13 cellular contexts compared by ENCODE assay signal in the genomic region with DNA sequence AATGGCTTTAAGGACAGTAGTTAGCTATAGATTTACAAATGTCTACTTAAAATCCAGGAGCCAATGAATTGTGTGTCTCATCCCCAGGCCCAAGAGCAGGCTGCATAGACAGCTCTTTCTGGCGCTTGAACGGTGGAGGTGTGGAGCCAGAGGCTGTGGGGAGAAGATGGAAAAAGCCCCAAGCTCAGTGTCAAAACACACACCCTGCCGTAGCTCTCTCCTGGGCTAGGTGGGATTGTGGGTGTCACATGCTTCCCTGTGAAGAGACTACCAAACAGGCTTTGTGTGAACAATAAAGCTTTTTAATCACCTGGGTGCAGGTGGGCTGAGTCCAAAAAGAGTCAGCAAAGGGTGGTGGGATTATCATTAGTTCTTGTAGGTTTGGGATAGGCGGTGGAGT. TPM values are rescaled to one million over a fixed set of nuclear protein-coding genes. Genes with fewer than 3 reads are reported as not detected.
DNase-seq lines count a peak whose midpoint lies in the region; ATAC-seq and TF ChIP-seq lines count a peak whose summit lies in the region.
"Not testable (repeated sequence)": the region's sequence is repeated elsewhere in the genome, so short reads cannot be mapped to it uniquely, and the experiment has no call there.
"Had no signal": no experiment of that assay in that cellular context is flagged by ENCODE, and none has a peak within 500 bp of the region (broad histone marks: within the 10 kb centered on the region; RNA-seq: fewer than 3 reads in every experiment).

No MANE protein-coding gene starts in this region.

- peak overlapping the region; percentile 45 for H3K27ac Mint-ChIP-seq in T-helper 1 cell treated with Interleukin-12 subunit alpha and Interleukin-12 subunit beta and Interleukin-4 antibody, amounts not matched to agents 30 μg/mL and 1 μg/mL, for 36 hours
- peak overlapping the region; percentile 21 for H3K27ac Mint-ChIP-seq in activated CD4-positive, alpha-beta memory T cell treated with anti-CD3 and anti-CD28 coated beads, Interleukin-2, amount 10 ng/mL, durations not matched to agents 7 days and 5 days
- peak overlapping the region; percentile 20 for H3K27ac Mint-ChIP-seq in activated naive CD4-positive, alpha-beta T cell treated with anti-CD3 and anti-CD28 coated beads, Interleukin-2, amount 50 U/mL, for 24 hours
- peak overlapping the region; percentile 71 for H3K27ac Mint-ChIP-seq in progenitor cell of endocrine pancreas
- H3K27ac Mint-ChIP-seq in stimulated activated naive CD8-positive, alpha-beta T cell treated with anti-CD3 and anti-CD28 coated beads, Interleukin-15, Interleukin-2, amounts not matched to agents 100 ng/mL and 50 ng/mL, for 24 hours: peak overlapping the region; percentile 82

- H3K9me3 ChIP-seq in left lung, upper lobe of right lung: not testable (repeated sequence)

- not testable (repeated sequence) for TF ChIP-seq CTCF in left lung (IDR thresholded peaks at IDR 0.05); progenitor cell of endocrine pancreas (IDR thresholded peaks at IDR 0.05; ENCODE audit: unreplicated experiment); upper lobe of right lung (IDR thresholded peaks at IDR 0.05)

- not testable (repeated sequence) for H3K4me1 Mint-ChIP-seq in T-helper 1 cell treated with Interleukin-12 subunit alpha and Interleukin-12 subunit beta and Interleukin-4 antibody, amounts not matched to agents 30 μg/mL and 1 μg/mL, for 36 hours (ENCODE audit: low read depth); activated naive CD4-positive, alpha-beta T cell treated with anti-CD3 and anti-CD28 coated beads, Interleukin-2, amount 50 U/mL, for 24 hours; progenitor cell of endocrine pancreas (ENCODE audit: low read depth); stimulated activated naive CD8-positive, alpha-beta T cell treated with anti-CD3 and anti-CD28 coated beads, Interleukin-15, Interleukin-2, amounts not matched to agents 100 ng/mL and 50 ng/mL, for 24 hours (ENCODE audit: low read depth)
- H3K4me1 Mint-ChIP-seq in activated CD4-positive, alpha-beta memory T cell treated with anti-CD3 and anti-CD28 coated beads, Interleukin-2, amount 10 ng/mL, durations not matched to agents 7 days and 5 days: peaks cover 11% of the 10 kb centered on the region

- not testable (repeated sequence) for H3K27me3 Mint-ChIP-seq in T-helper 1 cell treated with Interleukin-12 subunit alpha and Interleukin-12 subunit beta and Interleukin-4 antibody, amounts not matched to agents 30 μg/mL and 1 μg/mL, for 36 hours (ENCODE audit: low read depth); activated CD4-positive, alpha-beta memory T cell treated with anti-CD3 and anti-CD28 coated beads, Interleukin-2, amount 10 ng/mL, durations not matched to agents 7 days and 5 days; activated naive CD4-positive, alpha-beta T cell treated with anti-CD3 and anti-CD28 coated beads, Interleukin-2, amount 50 U/mL, for 24 hours; progenitor cell of endocrine pancreas; stimulated activated naive CD8-positive, alpha-beta T cell treated with anti-CD3 and anti-CD28 coated beads, Interleukin-15, Interleukin-2, amounts not matched to agents 100 ng/mL and 50 ng/mL, for 24 hours

- ATAC-seq in left lung (peak; percentile 1), upper lobe of right lung (peak; percentile 24)

- POLR2A ChIA-PET in activated CD4-positive, alpha-beta memory T cell treated with anti-CD3 and anti-CD28 coated beads, Interleukin-2, amount 10 ng/mL, durations not matched to agents 7 days and 5 days (lab: Charles Lee): interaction anchor here (2.6 kb wide), 1 partner anchor 20 kb away, joined by 5 read pairs; no protein-coding TSS in a partner anchor

- CTCF ChIA-PET in activated CD4-positive, alpha-beta memory T cell treated with anti-CD3 and anti-CD28 coated beads, Interleukin-2, amount 10 ng/mL, durations not matched to agents 7 days and 5 days (lab: Charles Lee): interaction anchor here (0.6 to 2.3 kb wide), 4 partner anchors 8 to 14 kb away, joined by 3 to 16 read pairs (median 4); no protein-coding TSS in a partner anchor

- H3K27me3 ChIP-seq in left lung, upper lobe of right lung: not testable (repeated sequence)

- not testable (repeated sequence) for H3K4me3 ChIP-seq in left lung, upper lobe of right lung

- peaks cover 10% of the 10 kb centered on the region for H3K36me3 Mint-ChIP-seq in T-helper 1 cell treated with Interleukin-12 subunit alpha and Interleukin-12 subunit beta and Interleukin-4 antibody, amounts not matched to agents 30 μg/mL and 1 μg/mL, for 36 hours (ENCODE audit: low read depth)
- peaks cover 27% of the 10 kb centered on the region for H3K36me3 Mint-ChIP-seq in activated CD4-positive, alpha-beta memory T cell treated with anti-CD3 and anti-CD28 coated beads, Interleukin-2, amount 10 ng/mL, durations not matched to agents 7 days and 5 days (ENCODE audit: low read depth)
- not testable (repeated sequence) for H3K36me3 Mint-ChIP-seq in activated naive CD4-positive, alpha-beta T cell treated with anti-CD3 and anti-CD28 coated beads, Interleukin-2, amount 50 U/mL, for 24 hours; progenitor cell of endocrine pancreas (ENCODE audit: insufficient read depth)
- peaks cover 41% of the 10 kb centered on the region for H3K36me3 Mint-ChIP-seq in stimulated activated naive CD8-positive, alpha-beta T cell treated with anti-CD3 and anti-CD28 coated beads, Interleukin-15, Interleukin-2, amounts not matched to agents 100 ng/mL and 50 ng/mL, for 24 hours (ENCODE audit: low read depth)

- intact Hi-C loops in left lung (cut with DNase I); upper lobe of right lung (cut with DNase I): not testable (repeated sequence)

- peak overlapping the region; percentile 20 to 33 for H3K27ac ChIP-seq in left lung
- not testable (repeated sequence) for H3K27ac ChIP-seq in upper lobe of right lung

- not testable (repeated sequence) for H3K4me3 Mint-ChIP-seq in T-helper 1 cell treated with Interleukin-12 subunit alpha and Interleukin-12 subunit beta and Interleukin-4 antibody, amounts not matched to agents 30 μg/mL and 1 μg/mL, for 36 hours; activated CD4-positive, alpha-beta memory T cell treated with anti-CD3 and anti-CD28 coated beads, Interleukin-2, amount 10 ng/mL, durations not matched to agents 7 days and 5 days; activated naive CD4-positive, alpha-beta T cell treated with anti-CD3 and anti-CD28 coated beads, Interleukin-2, amount 50 U/mL, for 24 hours; progenitor cell of endocrine pancreas (ENCODE audit: low read depth); stimulated activated naive CD8-positive, alpha-beta T cell treated with anti-CD3 and anti-CD28 coated beads, Interleukin-15, Interleukin-2, amounts not matched to agents 100 ng/mL and 50 ng/mL, for 24 hours

- H3K4me1 ChIP-seq in left lung (peaks cover 10 to 24% of the 10 kb centered on the region in 2 donors), upper lobe of right lung (peaks cover 23% of the 10 kb centered on the region)

- H3K9me3 Mint-ChIP-seq in T-helper 1 cell treated with Interleukin-12 subunit alpha and Interleukin-12 subunit beta and Interleukin-4 antibody, amounts not matched to agents 30 μg/mL and 1 μg/mL, for 36 hours; activated CD4-positive, alpha-beta memory T cell treated with anti-CD3 and anti-CD28 coated beads, Interleukin-2, amount 10 ng/mL, durations not matched to agents 7 days and 5 days; activated naive CD4-positive, alpha-beta T cell treated with anti-CD3 and anti-CD28 coated beads, Interleukin-2, amount 50 U/mL, for 24 hours; progenitor cell of endocrine pancreas (ENCODE audit: low read depth); stimulated activated naive CD8-positive, alpha-beta T cell treated with anti-CD3 and anti-CD28 coated beads, Interleukin-15, Interleukin-2, amounts not matched to agents 100 ng/mL and 50 ng/mL, for 24 hours: not testable (repeated sequence)

- not testable (repeated sequence) for DNase-seq in activated CD4-positive, alpha-beta memory T cell treated with anti-CD3 and anti-CD28 coated beads, Interleukin-2, amount 10 ng/mL, durations not matched to agents 7 days and 5 days; progenitor cell of endocrine pancreas (ENCODE audit: low spot score, unreplicated experiment)
- DNase-seq in left lung: peak in 1 of 2 donors; percentile 53
- peak; percentile 83 for DNase-seq in upper lobe of right lung

- peaks cover 0 to 40% of the 10 kb centered on the region in 2 donors for H3K36me3 ChIP-seq in left lung
- H3K36me3 ChIP-seq in upper lobe of right lung: not testable (repeated sequence)

RNA-seq across cellular contexts. Expression of gene SFTPB, which starts 10.6 kb away (rescaled TPM):
- total RNA-seq in activated CD4-positive, alpha-beta memory T cell treated with anti-CD3 and anti-CD28 coated beads, Interleukin-2, amount 10 ng/mL, durations not matched to agents 7 days and 5 days: not detected
- total RNA-seq in left lung (over 10,000 TPM; 11,570 to 18,328 TPM), progenitor cell of endocrine pancreas (not detected in 2 replicates), upper lobe of right lung (14,872 TPM)
- total RNA-seq: A172; A673; Calu3; CD4-positive, alpha-beta memory T cell; Daoy; G401 had no signal

RNA-seq across cellular contexts. Expression of gene GNLY, which starts 36.8 kb away (rescaled TPM):
- total RNA-seq in activated CD4-positive, alpha-beta memory T cell treated with anti-CD3 and anti-CD28 coated beads, Interleukin-2, amount 10 ng/mL, durations not matched to agents 7 days and 5 days: 100 to 1,000 TPM; 569 to 599 TPM
- total RNA-seq in left lung (10 to 100 TPM in 1 of 2 donors, 1 to 10 TPM in 1; 9.2 to 10.5 TPM), progenitor cell of endocrine pancreas (not detected in 2 replicates), upper lobe of right lung (18.5 TPM)
- total RNA-seq: A172, A673, Calu3, Daoy, G401 had no signal

RNA-seq across cellular contexts. Expression of gene USP39, which starts 41.4 kb away (rescaled TPM):
- total RNA-seq in activated CD4-positive, alpha-beta memory T cell treated with anti-CD3 and anti-CD28 coated beads, Interleukin-2, amount 10 ng/mL, durations not matched to agents 7 days and 5 days: 10 to 100 TPM; 69.1 to 71.2 TPM
- 10 to 100 TPM; 44.5 to 45.5 TPM for total RNA-seq in left lung
- 58.1 and 59.7 TPM in 2 replicates for total RNA-seq in progenitor cell of endocrine pancreas
- 37.0 TPM for total RNA-seq in upper lobe of right lung

RNA-seq across cellular contexts. Expression of gene C2orf68, which starts 45.5 kb away (rescaled TPM):
- total RNA-seq in activated CD4-positive, alpha-beta memory T cell treated with anti-CD3 and anti-CD28 coated beads, Interleukin-2, amount 10 ng/mL, durations not matched to agents 7 days and 5 days: 10 to 100 TPM; 48.8 to 50.9 TPM
- total RNA-seq in left lung (10 to 100 TPM; 37.0 to 42.5 TPM), progenitor cell of endocrine pancreas (67.1 and 71.0 TPM in 2 replicates), upper lobe of right lung (37.9 TPM)

RNA-seq across cellular contexts. Expression of gene TMEM150A, which starts 54.9 kb away (rescaled TPM):
- total RNA-seq in activated CD4-positive, alpha-beta memory T cell treated with anti-CD3 and anti-CD28 coated beads, Interleukin-2, amount 10 ng/mL, durations not matched to agents 7 days and 5 days: 1 to 10 TPM; 1.3 to 2.0 TPM
- total RNA-seq in left lung (10 to 100 TPM; 28.2 to 39.6 TPM), progenitor cell of endocrine pancreas (24.9 and 26.0 TPM in 2 replicates), upper lobe of right lung (31.5 TPM)

Comparison
In these comparisons a context has a peak if more than half of its experiments do, and no peak if none do; other contexts are left out.
1. H3K27ac Mint-ChIP-seq: peak in every context shown above with its lines; median percentile 82 in stimulated activated naive CD8-positive, alpha-beta T cell treated with anti-CD3 and anti-CD28 coated beads, Interleukin-15, Interleukin-2, amounts not matched to agents 100 ng/mL and 50 ng/mL, for 24 hours; 71 in progenitor cell of endocrine pancreas; 45 in T-helper 1 cell treated with Interleukin-12 subunit alpha and Interleukin-12 subunit beta and Interleukin-4 antibody, amounts not matched to agents 30 μg/mL and 1 μg/mL, for 36 hours; 21 in activated CD4-positive, alpha-beta memory T cell treated with anti-CD3 and anti-CD28 coated beads, Interleukin-2, amount 10 ng/mL, durations not matched to agents 7 days and 5 days; 20 in activated naive CD4-positive, alpha-beta T cell treated with anti-CD3 and anti-CD28 coated beads, Interleukin-2, amount 50 U/mL, for 24 hours.
2. RNA of gene SFTPB, which starts 10.6 kb away (total RNA-seq): 11,570 to 18,328 TPM in left lung and 14,872 TPM in upper lobe of right lung (single experiment); not detected in activated CD4-positive, alpha-beta memory T cell treated with anti-CD3 and anti-CD28 coated beads, Interleukin-2, amount 10 ng/mL, durations not matched to agents 7 days and 5 days and not detected in progenitor cell of endocrine pancreas; every median in the first group is over 1,000 times any median in the second.
3. RNA of gene GNLY, which starts 36.8 kb away (total RNA-seq): 569 to 599 TPM in activated CD4-positive, alpha-beta memory T cell treated with anti-CD3 and anti-CD28 coated beads, Interleukin-2, amount 10 ng/mL, durations not matched to agents 7 days and 5 days; 18.5 TPM in upper lobe of right lung (single experiment), 9.2 to 10.5 TPM in left lung and not detected in progenitor cell of endocrine pancreas; every median in the first group is over 10 times any median in the second.